Comparison of ENCODE assay signal across 1 cellular context in the genomic region with DNA sequence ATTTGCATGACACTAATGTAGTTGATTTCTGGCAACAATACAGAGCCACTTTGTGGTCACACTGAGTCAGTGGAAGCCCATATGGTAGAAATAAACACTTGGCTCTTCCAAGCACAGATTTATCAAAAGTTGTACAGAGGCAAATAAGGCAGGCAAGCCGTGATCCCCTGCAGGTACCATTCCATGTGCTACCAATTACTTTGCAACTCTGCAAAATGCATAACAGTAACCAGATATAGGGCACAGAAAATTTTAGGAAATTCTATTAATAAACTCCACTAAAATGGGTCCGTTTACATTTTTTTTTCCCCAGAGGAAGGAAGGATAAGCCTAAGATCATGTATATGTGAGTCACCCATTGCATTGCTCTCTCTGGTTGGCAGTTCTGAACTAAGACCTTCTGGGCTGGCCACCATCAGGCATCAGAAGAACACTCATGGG.
TF ChIP-seq lines count a peak whose summit lies in the region.

No MANE protein-coding gene starts in this region.

TF ChIP-seq in endothelial cell of umbilical vein, 7 proteins besides CTCF, POLR2A, EP300 and RAD21:
- TF ChIP-seq, protein P1, sequence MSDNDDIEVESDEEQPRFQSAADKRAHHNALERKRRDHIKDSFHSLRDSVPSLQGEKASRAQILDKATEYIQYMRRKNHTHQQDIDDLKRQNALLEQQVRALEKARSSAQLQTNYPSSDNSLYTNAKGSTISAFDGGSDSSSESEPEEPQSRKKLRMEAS (IDR thresholded peaks at IDR 0.05; ENCODE audit: insufficient read depth, insufficient read length) = no peak
- peak; percentile 75 for TF ChIP-seq FOS (IDR thresholded peaks at IDR 0.05; ENCODE audit: borderline replicate concordance, insufficient read depth, low read length)
TF ChIP-seq in endothelial cell of umbilical vein: peak in this region for 1.
